In the genomic region with DNA sequence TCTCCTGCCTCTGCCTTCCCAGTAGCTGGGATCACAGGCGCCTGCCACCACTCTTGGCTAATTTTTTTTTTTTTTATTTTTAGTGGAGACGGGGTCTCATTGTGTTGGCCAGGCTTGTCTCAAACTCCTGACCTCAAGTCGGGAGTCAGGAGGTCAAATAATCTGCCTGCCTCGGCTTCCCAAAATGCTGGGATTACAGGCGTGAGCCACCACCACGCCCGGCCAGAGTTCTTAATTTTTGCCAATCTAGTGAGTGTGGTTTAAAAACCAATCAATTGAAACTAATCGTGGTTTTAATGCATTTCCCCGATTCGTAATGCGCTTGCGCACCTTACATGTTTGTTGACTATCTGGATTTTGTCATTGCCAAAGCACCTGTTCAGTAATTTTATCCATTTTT, we compare ENCODE assay signal across 2 cellular contexts.
TF ChIP-seq lines count a peak whose summit lies in the region.

No MANE protein-coding gene starts in this region.

TF ChIP-seq in SK-N-SH, 30 proteins besides CTCF, POLR2A, EP300 and RAD21 (continued from another document):
- TF ChIP-seq, protein P1, sequence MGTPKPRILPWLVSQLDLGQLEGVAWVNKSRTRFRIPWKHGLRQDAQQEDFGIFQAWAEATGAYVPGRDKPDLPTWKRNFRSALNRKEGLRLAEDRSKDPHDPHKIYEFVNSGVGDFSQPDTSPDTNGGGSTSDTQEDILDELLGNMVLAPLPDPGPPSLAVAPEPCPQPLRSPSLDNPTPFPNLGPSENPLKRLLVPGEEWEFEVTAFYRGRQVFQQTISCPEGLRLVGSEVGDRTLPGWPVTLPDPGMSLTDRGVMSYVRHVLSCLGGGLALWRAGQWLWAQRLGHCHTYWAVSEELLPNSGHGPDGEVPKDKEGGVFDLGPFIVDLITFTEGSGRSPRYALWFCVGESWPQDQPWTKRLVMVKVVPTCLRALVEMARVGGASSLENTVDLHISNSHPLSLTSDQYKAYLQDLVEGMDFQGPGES (IDR thresholded peaks at IDR 0.05; ENCODE audit: low read depth, low read length) = no peak
- TF ChIP-seq CHD2 (IDR thresholded peaks at IDR 0.05; ENCODE audit: low read length, partially characterized antibody) (no peak), TCF12 (IDR thresholded peaks at IDR 0.05) (no peak), JUND (IDR thresholded peaks at IDR 0.05) (no peak), TEAD4 (IDR thresholded peaks at IDR 0.05; ENCODE audit: borderline replicate concordance, insufficient read depth) (no peak), SMC3 (IDR thresholded peaks at IDR 0.05; ENCODE audit: low read depth, low read length) (no peak), FOXJ3 (CRISPR knock-in tag; IDR thresholded peaks at IDR 0.05) (no peak), FOXM1 (IDR thresholded peaks at IDR 0.05; ENCODE audit: low read depth) (no peak), MAX (IDR thresholded peaks at IDR 0.05; ENCODE audit: low read depth) (no peak)
- TF ChIP-seq, protein P2, sequence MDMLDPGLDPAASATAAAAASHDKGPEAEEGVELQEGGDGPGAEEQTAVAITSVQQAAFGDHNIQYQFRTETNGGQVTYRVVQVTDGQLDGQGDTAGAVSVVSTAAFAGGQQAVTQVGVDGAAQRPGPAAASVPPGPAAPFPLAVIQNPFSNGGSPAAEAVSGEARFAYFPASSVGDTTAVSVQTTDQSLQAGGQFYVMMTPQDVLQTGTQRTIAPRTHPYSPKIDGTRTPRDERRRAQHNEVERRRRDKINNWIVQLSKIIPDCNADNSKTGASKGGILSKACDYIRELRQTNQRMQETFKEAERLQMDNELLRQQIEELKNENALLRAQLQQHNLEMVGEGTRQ (IDR thresholded peaks at IDR 0.05; ENCODE audit: borderline replicate concordance, low read depth, low read length) = no peak
- TF ChIP-seq, protein P3, sequence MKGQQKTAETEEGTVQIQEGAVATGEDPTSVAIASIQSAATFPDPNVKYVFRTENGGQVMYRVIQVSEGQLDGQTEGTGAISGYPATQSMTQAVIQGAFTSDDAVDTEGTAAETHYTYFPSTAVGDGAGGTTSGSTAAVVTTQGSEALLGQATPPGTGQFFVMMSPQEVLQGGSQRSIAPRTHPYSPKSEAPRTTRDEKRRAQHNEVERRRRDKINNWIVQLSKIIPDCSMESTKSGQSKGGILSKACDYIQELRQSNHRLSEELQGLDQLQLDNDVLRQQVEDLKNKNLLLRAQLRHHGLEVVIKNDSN (IDR thresholded peaks at IDR 0.05; ENCODE audit: borderline replicate concordance, low read depth) = no peak

TF ChIP-seq in SK-N-SH treated with all-trans-retinoic acid at 6 μM for 48 hours, 23 proteins besides CTCF, POLR2A, EP300 and RAD21 (continued from another document):
- TF ChIP-seq OSR1 (CRISPR knock-in tag; IDR thresholded peaks at IDR 0.05) (no peak), TCF4 (CRISPR knock-in tag; IDR thresholded peaks at IDR 0.05; ENCODE audit: borderline replicate concordance) (no peak), GLIS3 (CRISPR knock-in tag; IDR thresholded peaks at IDR 0.05) (no peak), TOX (CRISPR knock-in tag; IDR thresholded peaks at IDR 0.05; ENCODE audit: borderline replicate concordance) (no peak), CSDC2 (CRISPR knock-in tag; IDR thresholded peaks at IDR 0.05) (no peak), ZNF8 (CRISPR knock-in tag; IDR thresholded peaks at IDR 0.05) (no peak), PPARA (CRISPR knock-in tag; IDR thresholded peaks at IDR 0.05; ENCODE audit: borderline replicate concordance) (no peak), RARB (CRISPR knock-in tag; IDR thresholded peaks at IDR 0.05) (no peak), ARNTL (CRISPR knock-in tag; IDR thresholded peaks at IDR 0.05; ENCODE audit: borderline replicate concordance, low read depth) (no peak), PATZ1 (CRISPR knock-in tag; IDR thresholded peaks at IDR 0.05; ENCODE audit: borderline replicate concordance) (no peak), TSHZ2 (CRISPR knock-in tag; IDR thresholded peaks at IDR 0.05) (no peak), CREB5 (CRISPR knock-in tag; IDR thresholded peaks at IDR 0.05; ENCODE audit: low read depth) (no peak), POU6F1 (CRISPR knock-in tag; IDR thresholded peaks at IDR 0.05; ENCODE audit: borderline replicate concordance, low read depth) (no peak)
